8 cellular contexts compared by ENCODE assay signal in the genomic region with DNA sequence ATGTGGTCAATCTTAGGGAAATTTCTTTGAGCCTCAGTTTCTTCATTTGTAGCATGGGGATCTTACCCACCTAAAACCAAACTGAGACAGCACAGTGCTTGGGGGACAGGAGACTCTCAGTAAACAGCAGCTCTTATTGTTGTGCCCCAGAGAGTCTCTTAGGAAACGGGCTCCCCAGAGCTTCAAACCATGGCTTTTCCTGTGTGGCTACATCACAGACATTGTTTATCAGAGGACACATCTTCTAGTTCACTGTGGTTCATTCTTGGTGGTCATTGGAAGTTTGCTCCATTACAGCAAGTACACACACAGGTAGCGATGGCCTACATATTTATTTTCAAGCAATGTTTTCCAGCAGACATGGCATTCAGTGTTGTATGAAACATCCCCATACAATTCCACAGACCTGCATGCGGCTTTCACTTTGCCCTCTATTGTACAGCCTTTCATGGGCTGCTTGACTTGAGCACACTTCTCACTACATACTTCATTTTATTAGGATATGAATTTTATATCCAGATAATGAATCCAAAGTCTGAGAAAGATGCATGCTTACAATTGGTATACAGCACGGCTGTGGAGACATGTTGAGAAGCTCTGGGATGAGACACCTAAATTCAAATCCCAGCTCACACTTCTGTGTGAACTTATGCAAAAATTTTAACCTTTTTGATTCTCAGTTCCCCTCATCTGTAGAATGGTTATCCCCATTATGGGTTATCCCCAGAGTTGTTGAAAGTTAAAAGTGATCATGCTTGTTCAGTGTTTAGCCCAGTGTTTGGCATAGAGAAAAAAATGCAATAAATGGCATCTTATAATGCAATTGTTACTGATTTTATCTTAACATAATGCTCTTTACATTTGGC.
A peak's percentile ranks its signal among the peaks of the same experiment; 100 is the strongest.
DNase-seq lines count a peak whose midpoint lies in the region; ATAC-seq and TF ChIP-seq lines count a peak whose summit lies in the region.

No MANE protein-coding gene starts in this region.

- H3K36me3 Mint-ChIP-seq in CD4-positive, alpha-beta memory T cell = peaks cover 15 to 48% of the 10 kb centered on the region in 2 donors
- H3K36me3 Mint-ChIP-seq in activated CD4-positive, alpha-beta memory T cell treated with anti-CD3 and anti-CD28 coated beads, Interleukin-2, amount 10 ng/mL, durations not matched to agents 7 days and 5 days (ENCODE audit: low read depth) = peaks cover 45% of the 10 kb centered on the region

- POLR2A ChIA-PET in CD4-positive, alpha-beta memory T cell (lab: Charles Lee; ENCODE audit: partially characterized antibody) = interaction anchor here (0.9 to 28.8 kb wide), 9 partner anchors 9 to 281 kb away, joined by 3 to 628 read pairs (median 8); no protein-coding TSS in a partner anchor
- POLR2A ChIA-PET in activated CD4-positive, alpha-beta memory T cell treated with anti-CD3 and anti-CD28 coated beads, Interleukin-2, amount 10 ng/mL, durations not matched to agents 7 days and 5 days (lab: Charles Lee) = interaction anchor here (1.7 to 34.6 kb wide), 3 partner anchors 12 to 23 kb away, joined by 5 to 678 read pairs (median 675); no protein-coding TSS in a partner anchor

- ATAC-seq in GM18907 (IDR thresholded peaks at IDR 0.05; ENCODE audit: unreplicated experiment) (peak; percentile 60), HG02852 (IDR thresholded peaks at IDR 0.05; ENCODE audit: unreplicated experiment) (peak; percentile 51)

- no peaks in the 10 kb centered on the region for H3K36me3 ChIP-seq in CD4-positive, alpha-beta memory T cell (ENCODE audit: insufficient read depth, low read length)
- H3K36me3 ChIP-seq in uterus = no peaks in the 10 kb centered on the region
- no peaks in the 10 kb centered on the region for H3K36me3 ChIP-seq in H7 (replicated peaks; ENCODE audit: control insufficient read depth, insufficient read depth, low read length)

- H3K27me3 ChIP-seq in CD4-positive, alpha-beta memory T cell (ENCODE audit: insufficient read depth, low read length) = no peaks in the 10 kb centered on the region
- H3K27me3 ChIP-seq in uterus = no peaks in the 10 kb centered on the region
- H3K27me3 ChIP-seq in H7 (ENCODE audit: control insufficient read depth, insufficient read depth, low read length) = no peaks in the 10 kb centered on the region

- DNase-seq in CD4-positive, alpha-beta memory T cell = peak; percentile 69 to 83 (median 78)
- DNase-seq in activated CD4-positive, alpha-beta memory T cell treated with anti-CD3 and anti-CD28 coated beads, Interleukin-2, amount 10 ng/mL, durations not matched to agents 7 days and 5 days = no peak
- DNase-seq in uterus (no peak), glomerular visceral epithelial cell (ENCODE audit: extremely low spot score) (no peak), foreskin melanocyte (no peak), H7 (no peak)

- H3K27ac Mint-ChIP-seq in CD4-positive, alpha-beta memory T cell = peak overlapping the region; percentile 90 to 97 (median 96)
- peak overlapping the region; percentile 69 for H3K27ac Mint-ChIP-seq in activated CD4-positive, alpha-beta memory T cell treated with anti-CD3 and anti-CD28 coated beads, Interleukin-2, amount 10 ng/mL, durations not matched to agents 7 days and 5 days

- H3K4me3 ChIP-seq in CD4-positive, alpha-beta memory T cell (ENCODE audit: low read length in 2 of 2) = peak overlapping the region in 1 of 2 donors; percentile 18
- H3K4me3 ChIP-seq in uterus = no peak overlapping the region
- no peak overlapping the region for H3K4me3 ChIP-seq in H7 (ENCODE audit: insufficient read depth, low read depth, low read length)

- no peaks in the 10 kb centered on the region for H3K27me3 Mint-ChIP-seq in CD4-positive, alpha-beta memory T cell
- H3K27me3 Mint-ChIP-seq in activated CD4-positive, alpha-beta memory T cell treated with anti-CD3 and anti-CD28 coated beads, Interleukin-2, amount 10 ng/mL, durations not matched to agents 7 days and 5 days = no peaks in the 10 kb centered on the region

- no peaks in the 10 kb centered on the region for H3K9me3 ChIP-seq in CD4-positive, alpha-beta memory T cell (ENCODE audit: control insufficient read depth in 1 of 2, low read length in 2 of 2)
- H3K9me3 ChIP-seq in uterus = no peaks in the 10 kb centered on the region

- peak overlapping the region; percentile 5 to 79 (median 74) for H3K4me3 Mint-ChIP-seq in CD4-positive, alpha-beta memory T cell
- H3K4me3 Mint-ChIP-seq in activated CD4-positive, alpha-beta memory T cell treated with anti-CD3 and anti-CD28 coated beads, Interleukin-2, amount 10 ng/mL, durations not matched to agents 7 days and 5 days = peak overlapping the region; percentile 42

- no peak for TF ChIP-seq POLR2A in uterus (IDR thresholded peaks at IDR 0.05)

- H3K9me3 Mint-ChIP-seq in CD4-positive, alpha-beta memory T cell = peaks cover 0 to 2% (median 0%) of the 10 kb centered on the region in 8 donors
- H3K9me3 Mint-ChIP-seq in activated CD4-positive, alpha-beta memory T cell treated with anti-CD3 and anti-CD28 coated beads, Interleukin-2, amount 10 ng/mL, durations not matched to agents 7 days and 5 days = no peaks in the 10 kb centered on the region

- H3K27ac ChIP-seq in CD4-positive, alpha-beta memory T cell (ENCODE audit: low read depth, low read length) = peak overlapping the region; percentile 53
- H3K27ac ChIP-seq in uterus = no peak overlapping the region

- H3K4me1 ChIP-seq in CD4-positive, alpha-beta memory T cell (ENCODE audit: insufficient read depth, low read length) = peaks cover 90% of the 10 kb centered on the region
- H3K4me1 ChIP-seq in uterus = no peaks in the 10 kb centered on the region

- peaks cover 65 to 86% (median 76%) of the 10 kb centered on the region in 4 donors for H3K4me1 Mint-ChIP-seq in CD4-positive, alpha-beta memory T cell
- peaks cover 69% of the 10 kb centered on the region for H3K4me1 Mint-ChIP-seq in activated CD4-positive, alpha-beta memory T cell treated with anti-CD3 and anti-CD28 coated beads, Interleukin-2, amount 10 ng/mL, durations not matched to agents 7 days and 5 days

- CTCF ChIA-PET in CD4-positive, alpha-beta memory T cell (lab: Charles Lee; ENCODE audit: partially characterized antibody) = interaction anchor here (1.1 to 6.7 kb wide), 6 partner anchors 11 to 43 kb away, joined by 4 to 37 read pairs (median 13); no protein-coding TSS in a partner anchor
- CTCF ChIA-PET in activated CD4-positive, alpha-beta memory T cell treated with anti-CD3 and anti-CD28 coated beads, Interleukin-2, amount 10 ng/mL, durations not matched to agents 7 days and 5 days (lab: Charles Lee) = interaction anchor here (0.9 to 1.8 kb wide), 5 partner anchors 10 to 353 kb away, joined by 3 to 6 read pairs (median 4); no protein-coding TSS in a partner anchor

- intact Hi-C loops in CD4-positive, alpha-beta memory T cell (cut with micrococcal nuclease) = loop anchor here (1.0 to 2.0 kb wide), 2 partner anchors 8 to 17 kb away; no protein-coding TSS in a partner anchor
- intact Hi-C loops in uterus (cut with DNase I; ENCODE audit: low total_unique reads) = no loop called here

- TF ChIP-seq CTCF in uterus (IDR thresholded peaks at IDR 0.05) = no peak

Comparison
In these comparisons a context has a peak if more than half of its experiments do, and no peak if none do; other contexts are left out.
1. DNase-seq: peak in CD4-positive, alpha-beta memory T cell (5 of 5); none in activated CD4-positive, alpha-beta memory T cell treated with anti-CD3 and anti-CD28 coated beads, Interleukin-2, amount 10 ng/mL, durations not matched to agents 7 days and 5 days (single experiment), uterus (0 of 2), glomerular visceral epithelial cell (single experiment), foreskin melanocyte (single experiment) and H7 (single experiment).